ENCODE assay signal across 23 cellular contexts in the genomic region with DNA sequence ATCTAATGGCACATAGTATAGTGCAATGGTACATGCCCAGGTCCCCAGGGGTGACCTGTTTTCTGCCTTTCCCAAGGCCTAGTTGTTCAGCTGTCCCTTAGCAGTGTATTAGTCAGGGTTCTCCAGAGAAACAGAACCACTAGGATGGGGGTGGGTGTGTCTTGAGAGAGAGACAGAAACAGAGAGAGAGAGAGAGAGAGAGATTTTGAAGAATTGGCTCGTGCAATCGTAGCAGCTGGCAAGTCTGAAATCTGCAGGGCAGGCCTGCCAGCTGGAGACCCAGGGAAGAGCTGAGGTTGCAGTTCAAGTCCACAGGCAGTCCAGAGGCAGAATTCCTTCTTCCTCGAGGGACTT.
"Had no signal": no experiment of that assay in that cellular context is flagged by ENCODE, and none has a peak within 500 bp of the region (broad histone marks: within the 10 kb centered on the region; RNA-seq: fewer than 3 reads in every experiment).

No MANE protein-coding gene starts in this region.

- H3K9me3 Mint-ChIP-seq: activated CD4-positive, alpha-beta T cell treated with anti-CD3 and anti-CD28 coated beads, Interleukin-2, amount 10 ng/mL, durations not matched to agents 24 days and 14 days; activated T-helper 17 cell treated with anti-CD3 and anti-CD28 coated beads, Interleukin-2, amount 50 U/mL, for 72 hours; central memory CD8-positive, alpha-beta T cell; nephron had no signal

- H3K27me3 Mint-ChIP-seq: activated CD4-positive, alpha-beta T cell treated with anti-CD3 and anti-CD28 coated beads, Interleukin-2, amount 10 ng/mL, durations not matched to agents 24 days and 14 days; activated naive CD8-positive, alpha-beta T cell; activated T-helper 17 cell treated with anti-CD3 and anti-CD28 coated beads, Interleukin-2, amount 50 U/mL, for 72 hours; central memory CD8-positive, alpha-beta T cell had no signal

- H3K4me1 ChIP-seq: adrenal gland, ascending aorta had no signal

- H3K27ac Mint-ChIP-seq: activated CD4-positive, alpha-beta T cell treated with anti-CD3 and anti-CD28 coated beads, Interleukin-2, amount 10 ng/mL, durations not matched to agents 24 days and 14 days; activated CD8-positive, alpha-beta T cell treated with anti-CD3 and anti-CD28 coated beads, Interleukin-2, amount 10 ng/mL, durations not matched to agents 7 days and 5 days; activated naive CD8-positive, alpha-beta T cell; activated T-helper 17 cell treated with anti-CD3 and anti-CD28 coated beads, Interleukin-2, amount 50 U/mL, for 72 hours; nephron had no signal

- FAIRE-seq: colon, frontal cortex had no signal

- H3K9me3 ChIP-seq: adrenal gland, ascending aorta, thoracic aorta, upper lobe of left lung had no signal

- H3K4me3 Mint-ChIP-seq: activated CD4-positive, alpha-beta T cell treated with anti-CD3 and anti-CD28 coated beads, Interleukin-2, amount 10 ng/mL, durations not matched to agents 24 days and 14 days; activated CD8-positive, alpha-beta T cell treated with anti-CD3 and anti-CD28 coated beads, Interleukin-2, amount 10 ng/mL, durations not matched to agents 7 days and 5 days; activated naive CD8-positive, alpha-beta T cell; activated T-helper 17 cell treated with anti-CD3 and anti-CD28 coated beads, Interleukin-2, amount 50 U/mL, for 72 hours; central memory CD8-positive, alpha-beta T cell; nephron had no signal

- H3K36me3 Mint-ChIP-seq: activated naive CD8-positive, alpha-beta T cell had no signal

- H3K27ac ChIP-seq: adrenal gland, ascending aorta, thoracic aorta, upper lobe of left lung, VCaP had no signal

- DNase-seq: activated CD4-positive, alpha-beta T cell treated with anti-CD3 and anti-CD28 coated beads, Interleukin-2, amount 10 ng/mL, durations not matched to agents 24 days and 14 days; activated CD8-positive, alpha-beta T cell treated with anti-CD3 and anti-CD28 coated beads, Interleukin-2, amount 10 ng/mL, durations not matched to agents 7 days and 5 days; activated naive CD4-positive, alpha-beta T cell; activated T-cell treated with anti-CD3 and anti-CD28 coated beads, Interleukin-2, amount 50 U/mL, for 1 hour; adrenal gland; effector memory CD4-positive, alpha-beta T cell; left ventricle myocardium superior; midbrain; occipital lobe; retina; stimulated activated CD4-positive, alpha-beta T cell treated with anti-CD3 and anti-CD28 coated beads, Interleukin-4, amount 100 ng/mL, for 24 hours; stimulated activated naive CD4-positive, alpha-beta T cell treated with Interleukin-2 at 50 U/mL for 16 hours; upper lobe of left lung had no signal

- H3K27me3 ChIP-seq: adrenal gland, ascending aorta, upper lobe of left lung had no signal

- H3K4me3 ChIP-seq: adrenal gland, ascending aorta, thoracic aorta, upper lobe of left lung had no signal

- H3K4me1 Mint-ChIP-seq: activated CD4-positive, alpha-beta T cell treated with anti-CD3 and anti-CD28 coated beads, Interleukin-2, amount 10 ng/mL, durations not matched to agents 24 days and 14 days had no signal

- H3K36me3 ChIP-seq: adrenal gland, ascending aorta, thoracic aorta, upper lobe of left lung had no signal

- ATAC-seq: activated CD4-positive, CD25-positive, alpha-beta regulatory T cell treated with anti-CD3 and anti-CD28 coated beads, Interleukin-2, amount 50 U/mL, for 24 hours; activated CD8-positive, alpha-beta T cell treated with anti-CD3 and anti-CD28 coated beads, Interleukin-2, amount 10 ng/mL, durations not matched to agents 7 days and 5 days; activated T-helper 17 cell treated with anti-CD3 and anti-CD28 coated beads, Interleukin-2, amount 50 U/mL, for 72 hours had no signal
